ENCODE assay signal across 2 cellular contexts in the genomic region with DNA sequence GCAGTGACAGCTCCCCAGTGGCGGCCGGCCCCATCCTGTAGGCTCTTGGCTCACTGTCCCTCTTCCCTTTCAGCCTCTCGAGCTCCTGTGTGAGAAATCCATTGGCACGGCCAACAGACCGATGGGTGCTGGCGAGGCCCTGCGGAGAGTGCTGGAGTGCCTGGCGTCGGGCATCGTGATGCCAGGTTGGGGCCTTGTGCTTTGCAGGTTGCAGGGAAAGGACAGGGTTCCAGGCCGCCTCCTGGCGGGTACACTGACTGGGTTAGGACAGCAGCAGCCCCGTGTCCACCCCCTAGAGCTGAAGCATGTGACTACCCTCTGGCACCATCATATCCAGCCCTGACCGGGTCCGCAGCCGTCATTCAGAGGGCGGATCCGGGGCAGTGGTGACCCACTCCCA.
A peak's percentile ranks its signal among the peaks of the same experiment; 100 is the strongest.
TF ChIP-seq lines count a peak whose summit lies in the region.

No MANE protein-coding gene starts in this region.

TF ChIP-seq in K562, 482 proteins besides CTCF, POLR2A, EP300 and RAD21:
- TF ChIP-seq RBM22 (IDR thresholded peaks at IDR 0.05; ENCODE audit: low read depth, low read length, poor library complexity, severe bottlenecking) (peak; percentile 37), POLR2G (IDR thresholded peaks at IDR 0.05; ENCODE audit: low read depth, low read length) (peak; percentile 50; the same call in 1 of the 2 replicates), ZNF561 (CRISPR knock-in tag; conservative IDR thresholded peaks at IDR 0.05) (no peak), NR2C1 (IDR thresholded peaks at IDR 0.05) (no peak), NR2C1 (tag; IDR thresholded peaks at IDR 0.05) (no peak), DMBX1 (CRISPR knock-in tag; IDR thresholded peaks at IDR 0.05; ENCODE audit: borderline replicate concordance) (no peak), ZZZ3 (IDR thresholded peaks at IDR 0.05) (no peak)
- TF ChIP-seq, protein P1, sequence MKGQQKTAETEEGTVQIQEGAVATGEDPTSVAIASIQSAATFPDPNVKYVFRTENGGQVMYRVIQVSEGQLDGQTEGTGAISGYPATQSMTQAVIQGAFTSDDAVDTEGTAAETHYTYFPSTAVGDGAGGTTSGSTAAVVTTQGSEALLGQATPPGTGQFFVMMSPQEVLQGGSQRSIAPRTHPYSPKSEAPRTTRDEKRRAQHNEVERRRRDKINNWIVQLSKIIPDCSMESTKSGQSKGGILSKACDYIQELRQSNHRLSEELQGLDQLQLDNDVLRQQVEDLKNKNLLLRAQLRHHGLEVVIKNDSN (CRISPR knock-in tag; IDR thresholded peaks at IDR 0.05) = no peak

TF ChIP-seq in neural cell, 6 proteins besides CTCF, POLR2A, EP300 and RAD21:
- TF ChIP-seq, protein P2, sequence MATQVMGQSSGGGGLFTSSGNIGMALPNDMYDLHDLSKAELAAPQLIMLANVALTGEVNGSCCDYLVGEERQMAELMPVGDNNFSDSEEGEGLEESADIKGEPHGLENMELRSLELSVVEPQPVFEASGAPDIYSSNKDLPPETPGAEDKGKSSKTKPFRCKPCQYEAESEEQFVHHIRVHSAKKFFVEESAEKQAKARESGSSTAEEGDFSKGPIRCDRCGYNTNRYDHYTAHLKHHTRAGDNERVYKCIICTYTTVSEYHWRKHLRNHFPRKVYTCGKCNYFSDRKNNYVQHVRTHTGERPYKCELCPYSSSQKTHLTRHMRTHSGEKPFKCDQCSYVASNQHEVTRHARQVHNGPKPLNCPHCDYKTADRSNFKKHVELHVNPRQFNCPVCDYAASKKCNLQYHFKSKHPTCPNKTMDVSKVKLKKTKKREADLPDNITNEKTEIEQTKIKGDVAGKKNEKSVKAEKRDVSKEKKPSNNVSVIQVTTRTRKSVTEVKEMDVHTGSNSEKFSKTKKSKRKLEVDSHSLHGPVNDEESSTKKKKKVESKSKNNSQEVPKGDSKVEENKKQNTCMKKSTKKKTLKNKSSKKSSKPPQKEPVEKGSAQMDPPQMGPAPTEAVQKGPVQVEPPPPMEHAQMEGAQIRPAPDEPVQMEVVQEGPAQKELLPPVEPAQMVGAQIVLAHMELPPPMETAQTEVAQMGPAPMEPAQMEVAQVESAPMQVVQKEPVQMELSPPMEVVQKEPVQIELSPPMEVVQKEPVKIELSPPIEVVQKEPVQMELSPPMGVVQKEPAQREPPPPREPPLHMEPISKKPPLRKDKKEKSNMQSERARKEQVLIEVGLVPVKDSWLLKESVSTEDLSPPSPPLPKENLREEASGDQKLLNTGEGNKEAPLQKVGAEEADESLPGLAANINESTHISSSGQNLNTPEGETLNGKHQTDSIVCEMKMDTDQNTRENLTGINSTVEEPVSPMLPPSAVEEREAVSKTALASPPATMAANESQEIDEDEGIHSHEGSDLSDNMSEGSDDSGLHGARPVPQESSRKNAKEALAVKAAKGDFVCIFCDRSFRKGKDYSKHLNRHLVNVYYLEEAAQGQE (IDR thresholded peaks at IDR 0.05; ENCODE audit: borderline replicate concordance) = no peak
- TF ChIP-seq SMC3 (conservative IDR thresholded peaks at IDR 0.05; ENCODE audit: poor library complexity) (no peak), MXI1 (conservative IDR thresholded peaks at IDR 0.05; ENCODE audit: poor library complexity, severe bottlenecking) (no peak), TAF1 (IDR thresholded peaks at IDR 0.05; ENCODE audit: low read depth) (no peak), EZH2 (IDR thresholded peaks at IDR 0.05; ENCODE audit: borderline replicate concordance, insufficient read depth, low read length, poor library complexity, severe bottlenecking) (no peak), POLR2AphosphoS5 (IDR thresholded peaks at IDR 0.05) (peak; percentile 7)
TF ChIP-seq in neural cell: peak in this region for 1.
